8 cellular contexts compared by ENCODE assay signal in genomic region chrX:150692837-150693781, GRCh38. TPM values are rescaled to one million over a fixed set of nuclear protein-coding genes. Genes with fewer than 3 reads are reported as not detected.
DNase-seq lines count a peak whose midpoint lies in the region; ATAC-seq and TF ChIP-seq lines count a peak whose summit lies in the region.

MTMR1 (plus strand) TSS chrX:150693396; CDS start chrX:150693531, 135 bp downstream.

- H3K4me1 ChIP-seq in neuronal stem cell (ENCODE audit: control insufficient read depth in 2 of 2, insufficient read depth in 1 of 2, low read depth in 1 of 2, low read length in 2 of 2) (peaks cover 3 to 6% of the 10 kb centered on the region in 2 donors), vagina (peaks cover 7% of the 10 kb centered on the region)

- no peak within 1 kb of the TSS for H4K91ac ChIP-seq in neuronal stem cell (ENCODE audit: low read depth, low read length, poor library complexity)

- TF ChIP-seq CTCF in fibroblast of villous mesenchyme (IDR thresholded peaks at IDR 0.05; ENCODE audit: insufficient read depth, low read depth, low read length): no peak
- no peak for TF ChIP-seq CTCF in vagina (IDR thresholded peaks at IDR 0.05)

- H2BK15ac ChIP-seq in neuronal stem cell (ENCODE audit: low read length): no peak within 1 kb of the TSS

- intact Hi-C loops in activated T-helper 1 cell treated with anti-CD3 and anti-CD28 coated beads, Interleukin-12 subunit alpha, Interleukin-12 subunit beta, Interleukin-2, Interleukin-4 antibody, amounts not matched to agents 30 ng/mL and 10 ng/mL and 1 ng/mL, durations not matched to agents 14 hours and 24 hours and 36 hours (cut with micrococcal nuclease): loop anchor here (5.0 to 10.0 kb wide), 4 partner anchors 56 to 1188 kb away; partner anchors contain the start of genes EOLA2, IDS and VMA21
- intact Hi-C loops in vagina (cut with DNase I): no loop called here

- H3K36me3 ChIP-seq in neuronal stem cell (replicated peaks in 1 of 2; ENCODE audit: control insufficient read depth in 2 of 2, insufficient read depth in 2 of 2, low read length in 2 of 2): no peaks in the 10 kb centered on the region
- H3K36me3 ChIP-seq in vagina: no peaks in the 10 kb centered on the region

- H3K36me3 Mint-ChIP-seq in activated T-helper 1 cell treated with anti-CD3 and anti-CD28 coated beads, Interleukin-12 subunit alpha, Interleukin-12 subunit beta, Interleukin-2, Interleukin-4 antibody, amounts not matched to agents 30 ng/mL and 10 ng/mL and 1 ng/mL, durations not matched to agents 14 hours and 24 hours and 36 hours (ENCODE audit: low read depth): peaks cover 9% of the 10 kb centered on the region

- H3K9me3 ChIP-seq in neuronal stem cell (replicated peaks in 1 of 2; ENCODE audit: control insufficient read depth in 2 of 2, insufficient read depth in 1 of 2, low read depth in 1 of 2, low read length in 2 of 2): no peaks in the 10 kb centered on the region
- no peaks in the 10 kb centered on the region for H3K9me3 ChIP-seq in vagina

- WGBS in neuronal stem cell (ENCODE audit: extremely low coverage in 2 of 2, insufficient read length in 2 of 2, insufficient replicate concordance in 1 of 2), 2 donors: no CpG with 5 or more reads among the region's 101 CpGs

- peaks cover 73% of the 10 kb centered on the region for H3K4me1 Mint-ChIP-seq in activated T-helper 1 cell treated with anti-CD3 and anti-CD28 coated beads, Interleukin-12 subunit alpha, Interleukin-12 subunit beta, Interleukin-2, Interleukin-4 antibody, amounts not matched to agents 30 ng/mL and 10 ng/mL and 1 ng/mL, durations not matched to agents 14 hours and 24 hours and 36 hours (ENCODE audit: low read depth)

- H3K9me3 Mint-ChIP-seq in activated T-helper 1 cell treated with anti-CD3 and anti-CD28 coated beads, Interleukin-12 subunit alpha, Interleukin-12 subunit beta, Interleukin-2, Interleukin-4 antibody, amounts not matched to agents 30 ng/mL and 10 ng/mL and 1 ng/mL, durations not matched to agents 14 hours and 24 hours and 36 hours: no peaks in the 10 kb centered on the region

- DNase-seq in NCI-H1694 treated with DMSO at 0.1 percent for 48 hours (lab: John Stamatoyannopoulos, UW): peak; percentile 18
- DNase-seq in NCI-H1694 (lab: John Stamatoyannopoulos, UW): no peak
- DNase-seq in NCI-H510A treated with DMSO at 0.1 percent for 48 hours (lab: John Stamatoyannopoulos, UW): peak; percentile 21
- no peak for DNase-seq in activated T-helper 1 cell treated with anti-CD3 and anti-CD28 coated beads, Interleukin-12 subunit alpha, Interleukin-12 subunit beta, Interleukin-2, Interleukin-4 antibody, amounts not matched to agents 30 ng/mL and 10 ng/mL and 1 ng/mL, durations not matched to agents 14 hours and 24 hours and 36 hours (ENCODE audit: low spot score)
- no peak for DNase-seq in fibroblast of villous mesenchyme (ENCODE audit: low read depth)
- DNase-seq in neuronal stem cell (ENCODE audit: low spot score): no peak
- no peak for DNase-seq in vagina (ENCODE audit: extremely low spot score in 2 of 2)

- H3K18ac ChIP-seq in neuronal stem cell (ENCODE audit: low read length): peak within 1 kb of the TSS; percentile 83

- no peak for TF ChIP-seq POLR2A in vagina (IDR thresholded peaks at IDR 0.05)

- peak within 1 kb of the TSS; percentile 81 for H3K9ac ChIP-seq in neuronal stem cell (ENCODE audit: low read depth, low read length, poor library complexity)

- no peak within 1 kb of the TSS for H3K4ac ChIP-seq in neuronal stem cell (ENCODE audit: low read length)

- H3K27me3 Mint-ChIP-seq in activated T-helper 1 cell treated with anti-CD3 and anti-CD28 coated beads, Interleukin-12 subunit alpha, Interleukin-12 subunit beta, Interleukin-2, Interleukin-4 antibody, amounts not matched to agents 30 ng/mL and 10 ng/mL and 1 ng/mL, durations not matched to agents 14 hours and 24 hours and 36 hours (ENCODE audit: insufficient read depth): no peaks in the 10 kb centered on the region

- H3K27me3 ChIP-seq in neuronal stem cell (ENCODE audit: control insufficient read depth in 3 of 3, insufficient read depth in 3 of 3, low read depth in 1 of 3, low read length in 3 of 3) (no peaks in the 10 kb centered on the region), vagina (no peaks in the 10 kb centered on the region)

- H3K4me3 Mint-ChIP-seq in activated T-helper 1 cell treated with anti-CD3 and anti-CD28 coated beads, Interleukin-12 subunit alpha, Interleukin-12 subunit beta, Interleukin-2, Interleukin-4 antibody, amounts not matched to agents 30 ng/mL and 10 ng/mL and 1 ng/mL, durations not matched to agents 14 hours and 24 hours and 36 hours: peak within 1 kb of the TSS; percentile 91

- H4K8ac ChIP-seq in neuronal stem cell (ENCODE audit: low read depth, low read length): no peak within 1 kb of the TSS

- H3K14ac ChIP-seq in neuronal stem cell (ENCODE audit: low read length): no peak within 1 kb of the TSS

- H3K23ac ChIP-seq in neuronal stem cell (ENCODE audit: low read depth, low read length, poor library complexity): no peak within 1 kb of the TSS

- no peak within 1 kb of the TSS for H2BK120ac ChIP-seq in neuronal stem cell (ENCODE audit: low read depth, low read length)

- H2BK5ac ChIP-seq in neuronal stem cell (ENCODE audit: low read length): no peak within 1 kb of the TSS

- peak within 1 kb of the TSS; percentile 93 for H2AFZ ChIP-seq in neuronal stem cell (ENCODE audit: low read length)

- H3K27ac Mint-ChIP-seq in activated T-helper 1 cell treated with anti-CD3 and anti-CD28 coated beads, Interleukin-12 subunit alpha, Interleukin-12 subunit beta, Interleukin-2, Interleukin-4 antibody, amounts not matched to agents 30 ng/mL and 10 ng/mL and 1 ng/mL, durations not matched to agents 14 hours and 24 hours and 36 hours: peak within 1 kb of the TSS; percentile 97

- H2AK5ac ChIP-seq in neuronal stem cell (ENCODE audit: low read depth, low read length): no peak within 1 kb of the TSS

- peak; percentile 29 for ATAC-seq in HG02870 (IDR thresholded peaks at IDR 0.05; ENCODE audit: unreplicated experiment)

- no peaks in the 10 kb centered on the region for H3K79me1 ChIP-seq in neuronal stem cell (ENCODE audit: low read depth, low read length)

- H3K4me3 ChIP-seq in fibroblast of villous mesenchyme (ENCODE audit: low read depth, low read length) (peak within 1 kb of the TSS; percentile 58), neuronal stem cell (ENCODE audit: low read length in 2 of 2) (peak within 1 kb of the TSS; percentile 58 to 90), vagina (peak within 1 kb of the TSS; percentile 57 to 59)

- no peak within 1 kb of the TSS for H2BK12ac ChIP-seq in neuronal stem cell (ENCODE audit: low read length)

- peak within 1 kb of the TSS; percentile 33 for H3K4me2 ChIP-seq in neuronal stem cell (ENCODE audit: insufficient read depth, low read length, poor library complexity, severe bottlenecking)

- H3K27ac ChIP-seq in neuronal stem cell (replicated peaks; ENCODE audit: low read length) (no peak within 1 kb of the TSS), vagina (peak within 1 kb of the TSS; percentile 84)

RNA-seq across cellular contexts. Expression of gene MTMR1, which starts in this region (rescaled TPM):
- 31.8 and 40.0 TPM in 2 replicates for total RNA-seq in activated T-helper 1 cell treated with anti-CD3 and anti-CD28 coated beads, Interleukin-12 subunit alpha, Interleukin-12 subunit beta, Interleukin-2, Interleukin-4 antibody, amounts not matched to agents 30 ng/mL and 10 ng/mL and 1 ng/mL, durations not matched to agents 14 hours and 24 hours and 36 hours
- total RNA-seq in fibroblast of villous mesenchyme: 15.5 and 30.2 TPM in 2 replicates
- 13.4 TPM for polyA plus RNA-seq in neuronal stem cell (2013, experiment 1 of 2)
- polyA plus RNA-seq in neuronal stem cell (2013, experiment 2 of 2): 13.9 TPM
- 22.6 TPM for total RNA-seq in vagina

Comparison
In these comparisons a context has a peak if more than half of its experiments do, and no peak if none do; other contexts are left out.
1. DNase-seq: peak in NCI-H1694 treated with DMSO at 0.1 percent for 48 hours (single experiment) and NCI-H510A treated with DMSO at 0.1 percent for 48 hours (single experiment); none in NCI-H1694 (single experiment), activated T-helper 1 cell treated with anti-CD3 and anti-CD28 coated beads, Interleukin-12 subunit alpha, Interleukin-12 subunit beta, Interleukin-2, Interleukin-4 antibody, amounts not matched to agents 30 ng/mL and 10 ng/mL and 1 ng/mL, durations not matched to agents 14 hours and 24 hours and 36 hours (single experiment), fibroblast of villous mesenchyme (single experiment), neuronal stem cell (single experiment) and vagina (0 of 2).
2. Peak in every context shown above with its lines, with median percentiles within 50 percentile points of each other: H3K4me3 ChIP-seq.